ENCODE assay signal across 2 cellular contexts in the genomic region with DNA sequence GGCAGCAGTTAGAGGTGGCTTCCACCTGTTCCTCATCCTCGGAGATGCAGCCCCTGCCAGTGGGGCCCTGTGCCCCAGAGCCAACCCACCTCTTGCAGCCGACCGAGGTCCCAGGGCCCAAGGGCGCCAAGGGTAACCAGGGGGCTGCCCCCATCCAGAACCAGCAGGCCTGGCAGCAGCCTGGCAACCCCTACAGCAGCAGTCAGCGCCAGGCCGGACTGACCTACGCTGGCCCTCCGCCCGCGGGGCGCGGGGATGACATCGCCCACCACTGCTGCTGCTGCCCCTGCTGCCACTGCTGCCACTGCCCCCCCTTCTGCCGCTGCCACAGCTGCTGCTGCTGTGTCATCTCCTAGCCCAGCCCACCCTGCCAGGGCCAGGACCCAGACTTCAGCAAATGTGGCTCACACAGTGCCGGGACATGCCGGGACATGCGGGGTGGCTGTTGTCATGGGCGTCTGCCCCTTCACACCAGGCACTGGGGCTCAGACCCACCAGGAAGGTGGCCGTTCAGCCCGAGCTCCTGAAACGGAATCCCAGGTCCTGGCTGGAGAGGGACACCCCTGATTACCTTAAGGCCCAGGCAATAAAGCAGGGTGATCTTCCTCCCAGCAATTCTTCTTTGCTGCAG.
TF ChIP-seq lines count a peak whose summit lies in the region.

No MANE protein-coding gene starts in this region.

TF ChIP-seq in IMR-90, 13 proteins besides CTCF, POLR2A, EP300 and RAD21:
- no peak for TF ChIP-seq SMC3 (IDR thresholded peaks at IDR 0.05; ENCODE audit: low read depth, low read length)

TF ChIP-seq in H1, 55 proteins besides CTCF, POLR2A, EP300 and RAD21:
- no peak for TF ChIP-seq MAFK (IDR thresholded peaks at IDR 0.05; ENCODE audit: low read depth, low read length)
- TF ChIP-seq RFX5 (IDR thresholded peaks at IDR 0.05; ENCODE audit: borderline replicate concordance, low read depth, low read length) = no peak
- TF ChIP-seq, protein P1, sequence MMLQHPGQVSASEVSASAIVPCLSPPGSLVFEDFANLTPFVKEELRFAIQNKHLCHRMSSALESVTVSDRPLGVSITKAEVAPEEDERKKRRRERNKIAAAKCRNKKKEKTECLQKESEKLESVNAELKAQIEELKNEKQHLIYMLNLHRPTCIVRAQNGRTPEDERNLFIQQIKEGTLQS (IDR thresholded peaks at IDR 0.05; ENCODE audit: insufficient read depth, low read depth, low read length) = no peak
- TF ChIP-seq RXRA (IDR thresholded peaks at IDR 0.05; ENCODE audit: insufficient read depth, low read depth, low read length) = no peak
- no peak for TF ChIP-seq POU5F1 (IDR thresholded peaks at IDR 0.05; ENCODE audit: low read depth, low read length)
- TF ChIP-seq SP2 (IDR thresholded peaks at IDR 0.05; ENCODE audit: low read length) = no peak
- TF ChIP-seq RBBP5 (IDR thresholded peaks at IDR 0.05; ENCODE audit: borderline replicate concordance, low read depth, low read length) = no peak
- no peak for TF ChIP-seq EZH2 (IDR thresholded peaks at IDR 0.05; ENCODE audit: low read depth, low read length, severe bottlenecking)
- TF ChIP-seq POLR2AphosphoS5 (IDR thresholded peaks at IDR 0.05; ENCODE audit: low read depth, low read length) = no peak
